Comparison of ENCODE assay signal across 25 cellular contexts in the genomic region with DNA sequence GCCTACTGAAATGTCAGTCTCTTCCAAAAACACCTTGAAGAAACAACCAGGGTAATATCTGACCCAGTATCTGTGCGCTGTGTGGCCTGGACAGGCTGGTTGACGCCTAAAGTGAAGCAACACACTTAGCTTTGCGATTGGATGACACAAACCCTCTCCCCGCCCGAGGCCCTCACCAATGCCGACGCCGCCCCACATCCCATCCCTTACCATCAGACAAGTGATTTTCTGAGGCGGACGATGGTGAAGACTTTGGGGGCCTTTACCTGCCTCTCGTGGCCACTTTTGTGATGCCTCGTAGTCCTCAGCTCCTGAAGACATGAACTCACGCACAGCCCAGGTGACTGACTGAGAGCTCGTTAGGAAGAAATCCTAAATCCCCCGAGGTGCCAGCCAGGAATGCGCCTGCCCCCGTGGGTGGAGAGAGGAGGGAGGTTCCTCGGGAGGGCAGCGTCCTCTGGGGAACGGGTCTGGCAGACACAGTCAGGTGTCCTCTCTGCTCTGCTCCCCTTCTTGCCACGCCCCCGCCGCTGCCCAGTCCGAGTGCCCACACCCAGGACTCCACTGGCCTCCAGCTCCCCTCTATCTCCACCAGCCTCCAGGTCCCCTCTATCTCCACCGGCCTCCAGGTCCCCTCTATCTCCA. TPM values are rescaled to one million over a fixed set of nuclear protein-coding genes. Genes with fewer than 3 reads are reported as not detected.
DNase-seq lines count a peak whose midpoint lies in the region; ATAC-seq and TF ChIP-seq lines count a peak whose summit lies in the region.
"Had no signal": no experiment of that assay in that cellular context is flagged by ENCODE, and none has a peak within 500 bp of the region (broad histone marks: within the 10 kb centered on the region; RNA-seq: fewer than 3 reads in every experiment).

No MANE protein-coding gene starts in this region.

- H3K4me1 ChIP-seq in foreskin keratinocyte (no peaks in the 10 kb centered on the region), lower lobe of right lung (peaks cover 14% of the 10 kb centered on the region), suprapubic skin (peaks cover 38% of the 10 kb centered on the region), hepatocyte (ENCODE audit: insufficient read depth) (peaks cover 17% of the 10 kb centered on the region)

- H3K4me3 ChIP-seq in lower lobe of right lung (no peak overlapping the region), suprapubic skin (no peak overlapping the region), hepatocyte (no peak overlapping the region)
- H3K4me3 ChIP-seq: upper lobe of left lung had no signal

- H3K9me2 ChIP-seq in hepatocyte (replicated peaks; ENCODE audit: insufficient read depth), result no peaks in the 10 kb centered on the region

- 70% methylated on average over 22 of the region's 25 CpGs for WGBS in suprapubic skin
- 80% methylated on average over 25 of the region's 25 CpGs for WGBS in hepatocyte (ENCODE audit: low lambda C conversion rate, missing lambda C conversion rate)

- H2AFZ ChIP-seq in hepatocyte, result no peak overlapping the region

- H3K27ac ChIP-seq in foreskin keratinocyte (no peak overlapping the region), lower lobe of right lung (no peak overlapping the region), suprapubic skin (peak overlapping the region; percentile 53), hepatocyte (no peak overlapping the region)
- H3K27ac ChIP-seq: 22Rv1, C4-2B, heart right ventricle, RWPE1, upper lobe of left lung had no signal

- H3K79me2 ChIP-seq in hepatocyte, result no peaks in the 10 kb centered on the region

- H4K20me1 ChIP-seq in hepatocyte (ENCODE audit: insufficient read depth, poor library complexity, severe bottlenecking), result no peaks in the 10 kb centered on the region

- no peak overlapping the region for H3K4me2 ChIP-seq in hepatocyte

- peak; percentile 12 for ATAC-seq in foreskin keratinocyte
- ATAC-seq in lower lobe of right lung, result no peak
- no peak for ATAC-seq in GM18511 (IDR thresholded peaks at IDR 0.05; ENCODE audit: unreplicated experiment)
- ATAC-seq: esophagus mucosa; left colon; stimulated activated effector memory CD8-positive, alpha-beta T cell treated with anti-CD3 and anti-CD28 coated beads, Interleukin-12 subunit alpha, Interleukin-12 subunit beta, amount 100 ng/mL, for 72 hours had no signal

- TF ChIP-seq EP300 in suprapubic skin (IDR thresholded peaks at IDR 0.05), result no peak

- H3K36me3 ChIP-seq in lower lobe of right lung (no peaks in the 10 kb centered on the region), suprapubic skin (no peaks in the 10 kb centered on the region), hepatocyte (replicated peaks; ENCODE audit: insufficient read depth, low read depth) (no peaks in the 10 kb centered on the region)
- H3K36me3 ChIP-seq: heart right ventricle, upper lobe of left lung had no signal

- no peak for TF ChIP-seq POLR2A in suprapubic skin (IDR thresholded peaks at IDR 0.05)

- intact Hi-C loops in lower lobe of right lung (cut with DNase I), result no loop called here

- H3K9me3 ChIP-seq in lower lobe of right lung (no peaks in the 10 kb centered on the region), suprapubic skin (no peaks in the 10 kb centered on the region), hepatocyte (ENCODE audit: low read depth) (no peaks in the 10 kb centered on the region)
- H3K9me3 ChIP-seq: heart right ventricle, upper lobe of left lung had no signal

- TF ChIP-seq CTCF in foreskin keratinocyte (conservative IDR thresholded peaks at IDR 0.05) (no peak), lower lobe of right lung (IDR thresholded peaks at IDR 0.05) (no peak), suprapubic skin (IDR thresholded peaks at IDR 0.05) (no peak), hepatocyte (IDR thresholded peaks at IDR 0.05; ENCODE audit: poor library complexity) (no peak)

- DNase-seq in NCI-H2171 treated with DMSO at 0.1 percent for 48 hours (lab: John Stamatoyannopoulos, UW) (peak; percentile 20), NCI-H2171 (lab: John Stamatoyannopoulos, UW) (no peak), foreskin keratinocyte (no peak), lower lobe of right lung (peak; percentile 33), suprapubic skin (ENCODE audit: low spot score in 2 of 2) (no peak), NCI-H1694 (lab: John Stamatoyannopoulos, UW) (no peak), hepatocyte (ENCODE audit: low spot score) (no peak)
- DNase-seq: activated CD4-positive, alpha-beta T cell treated with anti-CD3 and anti-CD28 coated beads, Interleukin-2, amount 50 U/mL, for 48 hours; activated CD4-positive, CD25-positive, alpha-beta regulatory T cell treated with anti-CD3 and anti-CD28 coated beads, Interleukin-2, amount 50 U/mL, for 72 hours; activated T-cell treated with anti-CD3 and anti-CD28 coated beads, Interleukin-2, amount 50 U/mL, for 48 hours; Calu3; central memory CD4-positive, alpha-beta T cell; DMS79; GF-D8; HFFc6; left colon; NCI-H146 had no signal

- H3K27me3 ChIP-seq in foreskin keratinocyte, result peaks cover 43% of the 10 kb centered on the region
- H3K27me3 ChIP-seq in lower lobe of right lung (ENCODE audit: low read depth), result no peaks in the 10 kb centered on the region
- H3K27me3 ChIP-seq in suprapubic skin, result no peaks in the 10 kb centered on the region
- H3K27me3 ChIP-seq in hepatocyte, result no peaks in the 10 kb centered on the region
- H3K27me3 ChIP-seq: upper lobe of left lung had no signal

RNA-seq across cellular contexts. Expression of gene RXRA, which starts 31.0 kb away (rescaled TPM):
- total RNA-seq in foreskin keratinocyte (24.1 and 25.2 TPM in 2 replicates), lower lobe of right lung (85.7 TPM), suprapubic skin (100 to 1,000 TPM; 165 to 240 (median 185) TPM), hepatocyte (32.5 and 35.9 TPM in 2 replicates)
- polyA plus RNA-seq in foreskin keratinocyte (16.5 and 18.3 TPM in 2 replicates), hepatocyte (34.3 and 41.6 TPM in 2 replicates)

Comparison
In these comparisons a context has a peak if more than half of its experiments do, and no peak if none do; other contexts are left out.
1. DNase-seq: peak in NCI-H2171 treated with DMSO at 0.1 percent for 48 hours (single experiment) and lower lobe of right lung (single experiment); none in NCI-H2171 (single experiment), foreskin keratinocyte (0 of 2), suprapubic skin (0 of 2), NCI-H1694 (single experiment) and hepatocyte (single experiment).